ENCODE assay signal across 9 cellular contexts in the genomic region with DNA sequence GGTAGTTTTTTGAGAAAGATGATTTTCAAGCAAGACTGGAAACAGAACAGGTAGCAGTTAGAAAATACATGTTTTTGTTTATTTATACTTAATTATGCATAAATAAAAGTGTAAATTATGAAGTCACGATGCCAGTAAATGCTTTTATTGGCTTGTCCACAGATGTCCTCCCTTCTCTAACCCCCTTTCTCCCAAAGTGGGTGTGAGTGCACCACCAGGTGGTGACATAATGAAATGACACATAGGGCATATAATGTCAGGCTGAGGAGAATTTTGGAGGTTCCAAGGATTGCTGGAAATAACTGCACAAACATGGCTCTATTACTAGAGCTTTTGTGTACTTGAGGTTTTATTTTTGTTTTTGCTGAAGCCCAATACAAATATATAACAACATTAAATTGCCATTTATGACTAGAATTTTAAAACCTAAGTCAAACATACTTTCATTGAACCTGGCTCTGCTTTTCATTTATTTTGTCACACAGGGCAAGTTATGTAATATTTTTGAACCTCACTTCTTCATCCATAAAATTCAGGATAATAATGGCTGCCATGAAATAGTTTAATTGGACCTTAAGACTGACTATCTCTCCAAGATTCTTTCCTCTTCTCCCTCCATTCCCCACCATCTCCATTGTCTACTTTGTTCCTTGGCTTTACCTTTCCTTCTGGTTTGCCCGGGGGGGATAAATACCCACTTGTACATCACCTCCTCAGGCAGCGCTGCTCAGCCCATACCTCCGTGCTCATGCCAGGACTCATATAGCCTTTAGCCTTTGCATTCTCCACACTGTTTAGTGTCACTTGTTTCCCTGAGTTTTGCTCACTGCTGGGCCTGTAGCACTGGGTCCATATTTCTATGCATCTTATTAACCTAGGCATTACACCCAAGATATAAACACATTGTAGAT.
DNase-seq lines count a peak whose midpoint lies in the region; ATAC-seq and TF ChIP-seq lines count a peak whose summit lies in the region.
"Had no signal": no experiment of that assay in that cellular context is flagged by ENCODE, and none has a peak within 500 bp of the region (broad histone marks: within the 10 kb centered on the region; RNA-seq: fewer than 3 reads in every experiment).

No MANE protein-coding gene starts in this region.

- CTCF ChIA-PET in mammary epithelial cell (lab: Charles Lee; ENCODE audit: low non-redundant PET): no interaction called here

- BruUV-seq in mammary epithelial cell (replicated peaks; lab: Mats Ljungman, UMichigan): no TSS peak

- H3K4me1 ChIP-seq in mammary epithelial cell (ENCODE audit: insufficient read depth, low read length) (peaks cover 19% of the 10 kb centered on the region), muscle layer of colon (ENCODE audit: insufficient read depth, low read length) (peaks cover 15% of the 10 kb centered on the region)

- ATAC-seq in HG03432 (IDR thresholded peaks at IDR 0.05; ENCODE audit: unreplicated experiment): no peak
- ATAC-seq: naive thymus-derived CD8-positive, alpha-beta T cell had no signal

- TF ChIP-seq CTCF in HFF-Myc (IDR thresholded peaks at IDR 0.05; ENCODE audit: low read depth, low read length, missing control alignments) (peak; percentile 65), mammary epithelial cell (conservative IDR thresholded peaks at IDR 0.05 in 1 of 2, IDR thresholded peaks at IDR 0.05 in 1 of 2; ENCODE audit: extremely low read depth in 1 of 2, insufficient read depth in 1 of 2, low read depth in 1 of 2, low read length in 2 of 2) (peak; percentile 79 to 80)

- no peak overlapping the region for H3K9ac ChIP-seq in mammary epithelial cell (ENCODE audit: insufficient read depth, low read length)
- H3K9ac ChIP-seq in muscle layer of colon (ENCODE audit: low read length): no peak overlapping the region

- H3K27ac ChIP-seq in mammary epithelial cell (ENCODE audit: insufficient read depth, low read depth, low read length): no peak overlapping the region
- H3K27ac ChIP-seq in muscle layer of colon (ENCODE audit: low read depth, low read length): peak overlapping the region; percentile 8

- DNase-seq in stimulated activated CD4-positive, alpha-beta T cell treated with anti-CD3 and anti-CD28 coated beads, Interleukin-15, amount 100 ng/mL, for 48 hours (ENCODE audit: low read depth in 2 of 2): peak; percentile 1 to 14
- DNase-seq in stimulated activated CD4-positive, alpha-beta T cell treated with anti-CD3 and anti-CD28 coated beads, Interleukin-4, amount 100 ng/mL, for 4 hours: no peak
- DNase-seq in HFF-Myc (ENCODE audit: extremely low read depth, low read depth): no peak
- DNase-seq in NCI-H446 treated with DMSO at 0.1 percent for 48 hours (lab: John Stamatoyannopoulos, UW): peak; percentile 21
- DNase-seq in mammary epithelial cell: peak; percentile 35
- DNase-seq in putamen (ENCODE audit: low spot score): no peak

- no peaks in the 10 kb centered on the region for H3K79me2 ChIP-seq in mammary epithelial cell (ENCODE audit: insufficient read depth, low read length)

- 50% methylated on average over 4 of the region's 4 CpGs for WGBS in mammary epithelial cell (ENCODE audit: low coverage, missing lambda C conversion rate)

- dilution Hi-C loops in mammary epithelial cell (cut with HindIII; ENCODE audit: low sequenced_read_pairs): no loop called here

- no peaks in the 10 kb centered on the region for H3K9me3 ChIP-seq in mammary epithelial cell (replicated peaks; ENCODE audit: insufficient read depth, low read length)
- no peaks in the 10 kb centered on the region for H3K9me3 ChIP-seq in muscle layer of colon (ENCODE audit: low read length)

- H4K20me1 ChIP-seq in mammary epithelial cell (ENCODE audit: insufficient read depth, low read length): no peaks in the 10 kb centered on the region

- H3K4me3 ChIP-seq in HFF-Myc (replicated peaks; ENCODE audit: low read depth, low read length): no peak overlapping the region
- H3K4me3 ChIP-seq in mammary epithelial cell (replicated peaks in 1 of 3; ENCODE audit: insufficient read depth in 1 of 3, low read depth in 2 of 3, low read length in 3 of 3): no peak overlapping the region
- H3K4me3 ChIP-seq in muscle layer of colon (ENCODE audit: low read depth in 1 of 2, low read length in 2 of 2): no peak overlapping the region

- H2AFZ ChIP-seq in mammary epithelial cell (ENCODE audit: low read depth, low read length): no peak overlapping the region

- intact Hi-C loops in mammary epithelial cell (cut with micrococcal nuclease): loop anchor here (1.0 to 2.0 kb wide), 3 partner anchors 51 to 218 kb away; no protein-coding TSS in a partner anchor

- H3K27me3 ChIP-seq in mammary epithelial cell (ENCODE audit: insufficient read depth, low read length) (no peaks in the 10 kb centered on the region), muscle layer of colon (ENCODE audit: control insufficient read depth in 1 of 2, insufficient read depth in 2 of 2, low read length in 2 of 2) (no peaks in the 10 kb centered on the region)

- H3K36me3 ChIP-seq in mammary epithelial cell (ENCODE audit: insufficient read depth, low read length): no peaks in the 10 kb centered on the region
- H3K36me3 ChIP-seq in muscle layer of colon (ENCODE audit: insufficient read depth, low read length): no peaks in the 10 kb centered on the region

- in situ Hi-C loops in mammary epithelial cell (cut with MboI; ENCODE audit: low sequenced_read_pairs in 2 of 2): no loop called here

- H3K4me2 ChIP-seq in mammary epithelial cell (ENCODE audit: insufficient read depth, low read depth, low read length): no peak overlapping the region

Comparison
In these comparisons a context has a peak if more than half of its experiments do, and no peak if none do; other contexts are left out.
1. DNase-seq: peak in stimulated activated CD4-positive, alpha-beta T cell treated with anti-CD3 and anti-CD28 coated beads, Interleukin-15, amount 100 ng/mL, for 48 hours (2 of 2), NCI-H446 treated with DMSO at 0.1 percent for 48 hours (single experiment) and mammary epithelial cell (single experiment); none in stimulated activated CD4-positive, alpha-beta T cell treated with anti-CD3 and anti-CD28 coated beads, Interleukin-4, amount 100 ng/mL, for 4 hours (0 of 2), HFF-Myc (single experiment) and putamen (single experiment).